9 cellular contexts compared by ENCODE assay signal in genomic region chr2:95401480-95401879, GRCh38. TPM values are rescaled to one million over a fixed set of nuclear protein-coding genes. Genes with fewer than 3 reads are reported as not detected.
DNase-seq lines count a peak whose midpoint lies in the region; ATAC-seq, FAIRE-seq and TF ChIP-seq lines count a peak whose summit lies in the region.
"Had no signal": no experiment of that assay in that cellular context is flagged by ENCODE, and none has a peak within 500 bp of the region (broad histone marks: within the 10 kb centered on the region; RNA-seq: fewer than 3 reads in every experiment).

No MANE protein-coding gene starts in this region.

- TF ChIP-seq CTCF in Caco-2 (IDR thresholded peaks at IDR 0.05; ENCODE audit: insufficient read depth in 1 of 2, low read depth in 1 of 2, low read length in 1 of 2, severe bottlenecking in 1 of 2, unreplicated experiment in 1 of 2) = no peak
- TF ChIP-seq CTCF in PC-3 (conservative IDR thresholded peaks at IDR 0.05; ENCODE audit: low read depth, low read length) = no peak
- TF ChIP-seq CTCF in epithelial cell of proximal tubule (conservative IDR thresholded peaks at IDR 0.05; ENCODE audit: low read depth, low read length) = no peak
- no peak for TF ChIP-seq CTCF in parathyroid adenoma (IDR thresholded peaks at IDR 0.05)
- TF ChIP-seq CTCF in RWPE1 (conservative IDR thresholded peaks at IDR 0.05; ENCODE audit: low read depth) = no peak

- FAIRE-seq in RCC 7860 (lab: Jason Lieb, UNC) = no peak

- H3K79me2 ChIP-seq in PC-3 (ENCODE audit: low read length) (peaks cover 32% of the 10 kb centered on the region), parathyroid adenoma (peaks cover 13% of the 10 kb centered on the region)

- H3K9me3 Mint-ChIP-seq in Caco-2 (ENCODE audit: unreplicated experiment) = no peaks in the 10 kb centered on the region

- H3K27ac ChIP-seq in PC-3 (ENCODE audit: low read length) (no peak overlapping the region), parathyroid adenoma (no peak overlapping the region), RWPE1 (no peak overlapping the region)

- H3K4me2 ChIP-seq in PC-3 (ENCODE audit: low read length) (peak overlapping the region; percentile 86), parathyroid adenoma (ENCODE audit: low read length) (peak overlapping the region; percentile 92)

- H3K4me3 Mint-ChIP-seq in Caco-2 (ENCODE audit: unreplicated experiment) = peak overlapping the region; percentile 99

- H3K27ac Mint-ChIP-seq in Caco-2 (ENCODE audit: unreplicated experiment) = peak overlapping the region; percentile 98

- CTCF ChIA-PET in Caco-2 (lab: Charles Lee) (interaction anchor here (1.2 to 2.6 kb wide), 3 partner anchors 9 to 56 kb away, joined by 4 to 11 read pairs (median 8); no protein-coding TSS in a partner anchor), PC-3 (lab: Charles Lee) (no interaction called here), RWPE1 (lab: Yijun Ruan, JAX) (interaction anchor here (0.6 to 2.2 kb wide), 3 partner anchors 12 to 236 kb away, joined by 3 to 8 read pairs (median 8); no protein-coding TSS in a partner anchor)

- H3K4me1 Mint-ChIP-seq in Caco-2 (ENCODE audit: low read depth, unreplicated experiment) = peaks cover 7% of the 10 kb centered on the region

- H3K9ac ChIP-seq in PC-3 (ENCODE audit: low read length) = peak overlapping the region; percentile 95
- peak overlapping the region; percentile 73 for H3K9ac ChIP-seq in parathyroid adenoma

- no peaks in the 10 kb centered on the region for H3F3A ChIP-seq in PC-3 (ENCODE audit: low read length, unreplicated experiment)

- H4K20me1 ChIP-seq in PC-3 (ENCODE audit: low read length) = no peaks in the 10 kb centered on the region

- H3K27me3 ChIP-seq in Caco-2 (replicated peaks; ENCODE audit: control insufficient read depth, insufficient read depth, low read length) (no peaks in the 10 kb centered on the region), PC-3 (ENCODE audit: low read length) (no peaks in the 10 kb centered on the region), parathyroid adenoma (ENCODE audit: control insufficient read depth, insufficient read depth, low read length) (no peaks in the 10 kb centered on the region)

- ATAC-seq in PC-3 = no peak
- ATAC-seq in HG02973 (IDR thresholded peaks at IDR 0.05; ENCODE audit: unreplicated experiment) = no peak

- H3K4me1 ChIP-seq in Caco-2 (peaks cover 7% of the 10 kb centered on the region; the same call in 1 of the 2 replicates), PC-3 (ENCODE audit: insufficient read depth, low read length) (peaks cover 6% of the 10 kb centered on the region; the same call in 1 of the 2 replicates), parathyroid adenoma (peaks cover 6% of the 10 kb centered on the region)

- intact Hi-C loops in Caco-2 (cut with micrococcal nuclease; ENCODE audit: unreplicated experiment) = no loop called here
- intact Hi-C loops in PC-3 (cut with micrococcal nuclease) = loop anchor here (5.0 kb wide), 2 partner anchors 54 to 79 kb away; no protein-coding TSS in a partner anchor

- H3K9me2 ChIP-seq in PC-3 (replicated peaks; ENCODE audit: low read length) = no peaks in the 10 kb centered on the region

- H3K4me3 ChIP-seq in Caco-2 (ENCODE audit: low read depth, low read length) (peak overlapping the region; percentile 89), PC-3 (ENCODE audit: low read length) (peak overlapping the region; percentile 100), epithelial cell of proximal tubule (ENCODE audit: low read depth, low read length) (peak overlapping the region; percentile 99), parathyroid adenoma (ENCODE audit: low read depth, low read length) (no peak overlapping the region)

- no peaks in the 10 kb centered on the region for H3K27me3 Mint-ChIP-seq in Caco-2 (ENCODE audit: insufficient read depth, unreplicated experiment)

- no peak overlapping the region; the same call in 1 of the 2 replicates for H2AFZ ChIP-seq in PC-3 (ENCODE audit: low read length)
- peak overlapping the region; percentile 98 for H2AFZ ChIP-seq in parathyroid adenoma

- peaks cover 14% of the 10 kb centered on the region for H3K36me3 Mint-ChIP-seq in Caco-2 (ENCODE audit: insufficient read depth, unreplicated experiment)

- no TSS peak for BruUV-seq in Caco-2 (replicated peaks; lab: Mats Ljungman, UMichigan)
- BruUV-seq in PC-3 (replicated peaks; lab: Mats Ljungman, UMichigan) = no TSS peak

- no peak for DNase-seq in Caco-2
- DNase-seq in PC-3 = no peak
- no peak for DNase-seq in epithelial cell of proximal tubule (ENCODE audit: low read depth)
- no peak for DNase-seq in RCC 7860 (ENCODE audit: low spot score)
- DNase-seq in HUDEP-2 (lab: John Stamatoyannopoulos, UW; ENCODE audit: unreplicated experiment in 76 of 76) = no peak
- DNase-seq in RWPE1 (ENCODE audit: low spot score) = no peak
- DNase-seq: NCI-H1436 treated with DMSO at 0.1 percent for 48 hours had no signal

- H3K36me3 ChIP-seq in Caco-2 (ENCODE audit: control insufficient read depth, insufficient read depth, low read length) (no peaks in the 10 kb centered on the region), PC-3 (ENCODE audit: low read depth, low read length) (no peaks in the 10 kb centered on the region), parathyroid adenoma (ENCODE audit: control insufficient read depth, insufficient read depth, low read length) (no peaks in the 10 kb centered on the region)

- no peaks in the 10 kb centered on the region for H3K9me3 ChIP-seq in Caco-2
- no peaks in the 10 kb centered on the region for H3K9me3 ChIP-seq in PC-3 (ENCODE audit: low read length)
- no peaks in the 10 kb centered on the region for H3K9me3 ChIP-seq in parathyroid adenoma (ENCODE audit: control insufficient read depth, low read length)

- POLR2A ChIA-PET in Caco-2 (lab: Charles Lee) (interaction anchor here (0.6 kb wide), 1 partner anchor 91 kb away, joined by 3 read pairs; no protein-coding TSS in a partner anchor), PC-3 (lab: Charles Lee; ENCODE audit: unreplicated experiment) (no interaction called here), RWPE1 (lab: Yijun Ruan, JAX; ENCODE audit: low non-redundant PET) (no interaction called here)

RNA-seq across cellular contexts. Expression of gene FAHD2A, which starts 1.0 kb away (rescaled TPM):
- 23.8 and 26.8 TPM in 2 replicates for total RNA-seq in Caco-2 (2022)
- total RNA-seq in PC-3 (2014; rRNA removed) = 10.8 and 20.5 TPM in 2 replicates
- total RNA-seq in epithelial cell of proximal tubule = 31.4 and 32.5 TPM in 2 replicates
